13 cellular contexts compared by ENCODE assay signal in genomic region chr12:105201389-105201788, GRCh38.
"Had no signal": no experiment of that assay in that cellular context is flagged by ENCODE, and none has a peak within 500 bp of the region (broad histone marks: within the 10 kb centered on the region; RNA-seq: fewer than 3 reads in every experiment).

No MANE protein-coding gene starts in this region.

- H3K27me3 Mint-ChIP-seq: brain, T-cell had no signal

- H3K27ac Mint-ChIP-seq: T-cell had no signal

- H3K9me3 Mint-ChIP-seq: activated naive CD4-positive, alpha-beta T cell treated with anti-CD3 and anti-CD28 coated beads, Interleukin-2, amount 50 U/mL, for 72 hours; brain; T-cell had no signal

- H3K4me3 Mint-ChIP-seq: brain, T-cell had no signal

- DNase-seq: activated effector memory CD4-positive, alpha-beta T cell treated with anti-CD3 and anti-CD28 coated beads, Interleukin-2, amount 50 U/mL, for 16 hours; cerebellar nuclear complex; dorsolateral prefrontal cortex; esophagus squamous epithelium; foreskin keratinocyte; left lung; small intestine; T-cell; T1000; trophoblast cell had no signal

- H3K4me1 Mint-ChIP-seq: T-cell had no signal

- H3K4me3 ChIP-seq: dorsolateral prefrontal cortex, esophagus squamous epithelium, left lung, SK-N-MC had no signal
